11 cellular contexts compared by ENCODE assay signal in genomic region chr1:51636765-51637522, GRCh38. TPM values are rescaled to one million over a fixed set of nuclear protein-coding genes. Genes with fewer than 3 reads are reported as not detected.
DNase-seq lines count a peak whose midpoint lies in the region; ATAC-seq, FAIRE-seq and TF ChIP-seq lines count a peak whose summit lies in the region.
"Had no signal": no experiment of that assay in that cellular context is flagged by ENCODE, and none has a peak within 500 bp of the region (broad histone marks: within the 10 kb centered on the region; RNA-seq: fewer than 3 reads in every experiment).

No MANE protein-coding gene starts in this region.

- no peaks in the 10 kb centered on the region for H3K27me3 ChIP-seq in RWPE2 (ENCODE audit: insufficient read depth, poor library complexity, severe bottlenecking)
- H3K27me3 ChIP-seq: spleen, testis had no signal

- peak overlapping the region; percentile 59 for H3K27ac ChIP-seq in RWPE2 (ENCODE audit: poor library complexity, severe bottlenecking)
- H3K27ac ChIP-seq: testis had no signal

- TF ChIP-seq CTCF in RWPE2 (IDR thresholded peaks at IDR 0.05; ENCODE audit: poor library complexity, severe bottlenecking) (no peak), retinal pigment epithelial cell (conservative IDR thresholded peaks at IDR 0.05; ENCODE audit: low read depth, low read length) (no peak)

- DNase-seq in GM04503 (ENCODE audit: low read depth), result peak; percentile 83
- DNase-seq in RWPE2 (ENCODE audit: low spot score), result peak; percentile 83
- peak; percentile 77 for DNase-seq in fibroblast of peridontal ligament (ENCODE audit: extremely low read depth)
- peak; percentile 61 for DNase-seq in retinal pigment epithelial cell (ENCODE audit: low read depth)
- no peak for DNase-seq in GM19239 (ENCODE audit: insufficient read length, low spot score)
- no peak for DNase-seq in SK-N-DZ (ENCODE audit: low spot score)
- DNase-seq: activated CD4-positive, alpha-beta T cell treated with anti-CD3 and anti-CD28 coated beads, Interleukin-2, amount 50 U/mL, for 1 hour; spleen; testis had no signal

- no peak for FAIRE-seq in GM19239 (lab: Jason Lieb, UNC)

- H3K9me3 ChIP-seq in RWPE2 (ENCODE audit: severe bottlenecking), result no peaks in the 10 kb centered on the region
- H3K9me3 ChIP-seq: spleen, testis had no signal

- H3K4me3 ChIP-seq in RWPE2 (ENCODE audit: severe bottlenecking) (no peak overlapping the region), retinal pigment epithelial cell (ENCODE audit: low read length) (no peak overlapping the region)
- H3K4me3 ChIP-seq: spleen, testis had no signal

- ATAC-seq in RWPE2 (ENCODE audit: low read depth) (peak; percentile 92), HG02759 (IDR thresholded peaks at IDR 0.05; ENCODE audit: unreplicated experiment) (no peak), HG02885 (IDR thresholded peaks at IDR 0.05; ENCODE audit: poor library complexity, unreplicated experiment) (no peak)

- peaks cover 37% of the 10 kb centered on the region for H3K4me1 ChIP-seq in RWPE2 (ENCODE audit: insufficient read depth, poor library complexity, severe bottlenecking)

- H3K36me3 ChIP-seq in RWPE2 (ENCODE audit: low read depth), result no peaks in the 10 kb centered on the region

RNA-seq across cellular contexts. Expression of gene OSBPL9, which starts 20.1 kb away (rescaled TPM):
- polyA plus RNA-seq in SK-N-DZ (2014; cell fraction: cytosol; rRNA removed), result 97.1 and 101 TPM in 2 replicates
- 51.2 and 62.5 TPM in 2 replicates for polyA plus RNA-seq in SK-N-DZ (2014; cell fraction: nucleus; rRNA removed)

Comparison
In these comparisons a context has a peak if more than half of its experiments do, and no peak if none do; other contexts are left out.
1. DNase-seq: peak in GM04503 (single experiment), RWPE2 (single experiment), fibroblast of peridontal ligament (single experiment) and retinal pigment epithelial cell (single experiment); none in GM19239 (single experiment) and SK-N-DZ (single experiment).